Comparison of ENCODE assay signal across 5 cellular contexts in genomic region chr15:22927761-22928160, GRCh38.
"Had no signal": no experiment of that assay in that cellular context is flagged by ENCODE, and none has a peak within 500 bp of the region (broad histone marks: within the 10 kb centered on the region; RNA-seq: fewer than 3 reads in every experiment).

No MANE protein-coding gene starts in this region.

- H3K9me3 ChIP-seq: HAP-1 had no signal

- H2AFZ ChIP-seq: GM23338 had no signal

- DNase-seq: HFFc6, KBM-7 had no signal

- H3K27ac ChIP-seq: HL-60 had no signal

- H3K4me1 ChIP-seq: HAP-1 had no signal

- H3K4me3 ChIP-seq: GM23338, HAP-1 had no signal

- H3K4me2 ChIP-seq: GM23338 had no signal
